10 cellular contexts compared by ENCODE assay signal in the genomic region with DNA sequence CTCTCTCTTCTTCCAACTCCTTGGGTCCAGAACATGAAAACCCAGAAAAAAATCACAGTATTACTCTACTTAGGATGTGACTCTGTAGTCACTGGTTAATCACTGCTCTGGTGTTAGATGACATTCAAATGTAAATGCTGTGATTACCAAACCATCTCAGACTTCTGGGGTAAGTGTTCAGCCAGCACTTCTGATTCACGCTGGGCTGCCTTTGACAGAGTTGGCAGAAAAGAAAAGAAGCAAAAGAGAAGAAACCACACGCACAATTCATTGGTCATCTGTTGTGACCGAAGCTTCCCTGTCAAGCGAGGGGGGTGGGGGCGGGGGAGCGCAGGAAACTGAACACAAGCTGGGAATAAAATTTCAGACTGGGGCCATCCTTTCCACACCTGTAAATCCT.
DNase-seq lines count a peak whose midpoint lies in the region; ATAC-seq, FAIRE-seq and TF ChIP-seq lines count a peak whose summit lies in the region.
"Had no signal": no experiment of that assay in that cellular context is flagged by ENCODE, and none has a peak within 500 bp of the region (broad histone marks: within the 10 kb centered on the region; RNA-seq: fewer than 3 reads in every experiment).

No MANE protein-coding gene starts in this region.

- H3K4ac ChIP-seq in H9 (ENCODE audit: low read depth, low read length) = no peak overlapping the region

- no peaks in the 10 kb centered on the region for H4K20me1 ChIP-seq in H9 (ENCODE audit: control insufficient read depth, insufficient read depth, insufficient read length)
- H4K20me1 ChIP-seq in K562 (replicated peaks; ENCODE audit: control insufficient read depth, insufficient read depth, low read length) = no peaks in the 10 kb centered on the region

- H3K56ac ChIP-seq in H9 (ENCODE audit: insufficient read length, low read depth, low read length) = no peak overlapping the region

- no peak overlapping the region for H3T11ph ChIP-seq in H9 (ENCODE audit: low read length)

- H4K91ac ChIP-seq in H9 (ENCODE audit: insufficient read length, low read depth, low read length) = no peak overlapping the region

- POLR2A ChIA-PET in K562 (lab: Yijun Ruan, JAX) = interaction anchor here (1.2 to 2.9 kb wide), 5 partner anchors 7 to 14 kb away, joined by 3 to 14 read pairs (median 5); no protein-coding TSS in a partner anchor

- no peak for ATAC-seq in K562

- H3K9me3 ChIP-seq in H9 (ENCODE audit: control insufficient read depth, low read depth, low read length) = no peaks in the 10 kb centered on the region
- no peaks in the 10 kb centered on the region for H3K9me3 ChIP-seq in K562 (replicated peaks; ENCODE audit: control insufficient read depth, insufficient read depth, low read depth, low read length)
- H3K9me3 ChIP-seq in spleen = no peaks in the 10 kb centered on the region

- no peak overlapping the region for H3K18ac ChIP-seq in H9 (ENCODE audit: insufficient read length, low read depth, low read length)

- TF ChIP-seq POLR2A in K562 (conservative IDR thresholded peaks at IDR 0.05) (no peak), spleen (IDR thresholded peaks at IDR 0.05) (no peak)

- no peak for TF ChIP-seq RAD21 in K562 (CRISPR knock-in tag; conservative IDR thresholded peaks at IDR 0.05 in 1 of 2, IDR thresholded peaks at IDR 0.05 in 1 of 2)

- H3K4me3 ChIP-seq in K562 (no peak overlapping the region), spleen (no peak overlapping the region)

- no peaks in the 10 kb centered on the region for H3K23me2 ChIP-seq in H9 (ENCODE audit: insufficient read length, low read depth, low read length, poor library complexity, severe bottlenecking)

- H3K4me1 ChIP-seq in H9 (ENCODE audit: insufficient read depth, low read length) (peaks cover 35% of the 10 kb centered on the region; the same call in 1 of the 2 replicates), K562 (replicated peaks in 1 of 2; ENCODE audit: control insufficient read depth in 2 of 2, insufficient read depth in 2 of 2, low read length in 2 of 2) (peaks cover 12 to 44% of the 10 kb centered on the region in 2 experiments), spleen (peaks cover 0 to 34% (median 24%) of the 10 kb centered on the region in 6 donors)

- H3K4me3 Mint-ChIP-seq in H9 = peak overlapping the region; percentile 32 to 61
- H3K4me3 Mint-ChIP-seq: naive B cell had no signal

- H2AFZ ChIP-seq in H9 (ENCODE audit: low read length) (no peak overlapping the region), K562 (ENCODE audit: low read depth, low read length) (no peak overlapping the region)

- no peak for TF ChIP-seq CTCF in H9 (conservative IDR thresholded peaks at IDR 0.05)
- no peak for TF ChIP-seq CTCF in K562 (IDR thresholded peaks at IDR 0.05 in 2 of 3, conservative IDR thresholded peaks at IDR 0.05 in 1 of 3; ENCODE audit: insufficient read depth in 2 of 3, low read depth in 1 of 3, low read length in 3 of 3)
- TF ChIP-seq CTCF in spleen (IDR thresholded peaks at IDR 0.05 in 8 of 11, conservative IDR thresholded peaks at IDR 0.05 in 3 of 11) = no peak
- no peak for TF ChIP-seq CTCF in D721Med (IDR thresholded peaks at IDR 0.05; ENCODE audit: insufficient read depth, missing control alignments)

- H3K36me3 ChIP-seq in K562 (ENCODE audit: control insufficient read depth, insufficient read depth, low read length) (no peaks in the 10 kb centered on the region), spleen (no peaks in the 10 kb centered on the region)

- H3K4me1 Mint-ChIP-seq in H9 = peaks cover 75 to 76% of the 10 kb centered on the region in 2 experiments

- CTCF ChIA-PET in K562 (lab: Yijun Ruan, JAX; ENCODE audit: low intra/inter-chr PET ratio) = no interaction called here

- in situ Hi-C loops in K562 (cut with MboI) = no loop called here

- peak overlapping the region; percentile 17 to 92 (median 87); a peak in 6 of 7 replicates for H3K27ac Mint-ChIP-seq in H9

- FAIRE-seq in K562 (lab: Jason Lieb, UNC) (no peak), D721Med (lab: Jason Lieb, UNC) (no peak)

- H2BK15ac ChIP-seq in H9 (ENCODE audit: low read depth, low read length) = no peak overlapping the region

- H3K23ac ChIP-seq in H9 (ENCODE audit: insufficient read length, low read depth, low read length) = no peak overlapping the region

- H3K27me3 ChIP-seq in H9 (ENCODE audit: insufficient read depth, low read length) = no peaks in the 10 kb centered on the region
- no peaks in the 10 kb centered on the region for H3K27me3 ChIP-seq in K562 (ENCODE audit: control insufficient read depth in 2 of 2, insufficient read depth in 2 of 2, low read length in 2 of 2)
- H3K27me3 ChIP-seq in spleen (replicated peaks in 1 of 7) = no peaks in the 10 kb centered on the region

- no TSS peak for BruUV-seq in K562 (replicated peaks; lab: Mats Ljungman, UMichigan)

- H3K4me2 ChIP-seq in H9 (ENCODE audit: insufficient read depth, insufficient read length, low read length) = no peak overlapping the region
- no peak overlapping the region for H3K4me2 ChIP-seq in K562 (ENCODE audit: insufficient read depth, low read length)

- no peak overlapping the region for H3K9ac ChIP-seq in H9 (ENCODE audit: extremely low read depth, insufficient read length, low read length)
- H3K9ac ChIP-seq in K562 (ENCODE audit: insufficient read depth in 1 of 2, low read depth in 2 of 2, low read length in 2 of 2) = no peak overlapping the region

- no peak overlapping the region for H2BK12ac ChIP-seq in H9 (ENCODE audit: insufficient read length, low read depth, low read length)

- no peak for TF ChIP-seq EP300 in K562 (IDR thresholded peaks at IDR 0.05; ENCODE audit: low read length)

- DNase-seq in H9 = peak; percentile 43
- DNase-seq in K562 (ENCODE audit: extremely low read depth in 1 of 4, low spot score in 3 of 4) = no peak
- peak; percentile 54 for DNase-seq in kidney tubule cell (ENCODE audit: low spot score)
- peak; percentile 53 for DNase-seq in smooth muscle cell of the brain vasculature (ENCODE audit: low read depth, low spot score)
- DNase-seq in spleen = no peak
- no peak for DNase-seq in DMS79 (lab: John Stamatoyannopoulos, UW)
- DNase-seq in activated T-cell treated with anti-CD3 and anti-CD28 coated beads for 4 hours = no peak
- DNase-seq in D721Med (ENCODE audit: insufficient read length, low spot score) = no peak
- DNase-seq: activated gamma-delta T cell treated with Interleukin-2 at 50 U/mL for 16 hours, naive B cell had no signal

- no peak overlapping the region for H3K14ac ChIP-seq in H9 (ENCODE audit: insufficient read depth, low read length)

- peak overlapping the region; percentile 58 for H3K27ac ChIP-seq in H9 (ENCODE audit: insufficient read length, low read depth, low read length)
- H3K27ac ChIP-seq in K562 (ENCODE audit: extremely low read depth, low read depth, low read length) = no peak overlapping the region
- H3K27ac ChIP-seq in spleen = no peak overlapping the region

- H2AK5ac ChIP-seq in H9 (ENCODE audit: insufficient read length, low read length) = no peak overlapping the region

- H3K79me1 ChIP-seq in H9 (ENCODE audit: insufficient read depth, low read depth, low read length, poor library complexity, severe bottlenecking) = no peaks in the 10 kb centered on the region

- no peaks in the 10 kb centered on the region for H3K9me3 Mint-ChIP-seq in H9
- H3K9me3 Mint-ChIP-seq: naive B cell had no signal

- H3K36me3 Mint-ChIP-seq in H9 (ENCODE audit: insufficient read depth in 1 of 3, low read depth in 3 of 3) = peaks cover 0 to under 1% (median 0%) of the 10 kb centered on the region in 3 experiments; a peak in 1 of 7 replicates
- H3K36me3 Mint-ChIP-seq: naive B cell had no signal

- H4K5ac ChIP-seq in H9 (ENCODE audit: insufficient read length, low read depth, low read length) = no peak overlapping the region

- no peaks in the 10 kb centered on the region for H3K79me2 ChIP-seq in H9 (ENCODE audit: insufficient read depth, low read length)
- H3K79me2 ChIP-seq in K562 (ENCODE audit: control insufficient read depth, insufficient read depth, low read length) = no peaks in the 10 kb centered on the region

- H2BK5ac ChIP-seq in H9 (ENCODE audit: insufficient read length, low read length) = no peak overlapping the region

- intact Hi-C loops in K562 (cut with micrococcal nuclease) (loop anchor here (2.0 kb wide), 1 partner anchor 13 kb away; no protein-coding TSS in a partner anchor), spleen (cut with DNase I; ENCODE audit: low total_unique reads) (no loop called here)

- no peak overlapping the region for H4K8ac ChIP-seq in H9 (replicated peaks; ENCODE audit: insufficient read length, low read depth, low read length)

- no peak overlapping the region for H2BK120ac ChIP-seq in H9 (ENCODE audit: low read depth, low read length, poor library complexity, severe bottlenecking)

- no peaks in the 10 kb centered on the region for H3K9me1 ChIP-seq in K562 (ENCODE audit: control insufficient read depth, insufficient read depth, low read length)

- no peaks in the 10 kb centered on the region for H3K27me3 Mint-ChIP-seq in H9 (ENCODE audit: low read depth)

- WGBS in H9 (ENCODE audit: extremely low coverage, insufficient read length, low lambda C conversion rate) = no CpG with 5 or more reads among the region's 6 CpGs
- WGBS in K562 (ENCODE audit: insufficient coverage, low coverage, missing lambda C conversion rate) = 68% methylated on average over 6 of the region's 6 CpGs
- 76 to 87% (median 82%) methylated on average over 6 of the region's 6 CpGs for WGBS in spleen, 5 donors

- H2BK20ac ChIP-seq in H9 (ENCODE audit: low read depth, low read length, poor library complexity, severe bottlenecking) = no peak overlapping the region

TF ChIP-seq in K562, 482 proteins besides CTCF, POLR2A, EP300 and RAD21:
- TF ChIP-seq ZNF197 (CRISPR knock-in tag; IDR thresholded peaks at IDR 0.05; ENCODE audit: low read depth) (0 out of 2 replicates have a peak, but pooled peaks have one; percentile 18), HDAC1 (IDR thresholded peaks at IDR 0.05) (peak in 1 of 2 experiments; percentile 18; a peak in 1 of 4 replicates), KDM1A (IDR thresholded peaks at IDR 0.05) (peak; percentile 82 to 83), RCOR1 (IDR thresholded peaks at IDR 0.05; ENCODE audit: borderline replicate concordance in 1 of 2, low read depth in 2 of 2, low read length in 2 of 2) (peak in 1 of 2 experiments; percentile 76; a peak in 2 of 4 replicates), ERF (CRISPR knock-in tag; IDR thresholded peaks at IDR 0.05) (no peak), ZNF224 (CRISPR knock-in tag; IDR thresholded peaks at IDR 0.05) (no peak), ZNF143 (CRISPR knock-in tag; IDR thresholded peaks at IDR 0.05) (no peak), CHD4 (IDR thresholded peaks at IDR 0.05; ENCODE audit: insufficient read depth, insufficient replicate concordance, low read depth, low read length, poor library complexity, severe bottlenecking) (no peak)

Comparison
In these comparisons a context has a peak if more than half of its experiments do, and no peak if none do; other contexts are left out.
1. DNase-seq: peak in H9 (single experiment), kidney tubule cell (single experiment) and smooth muscle cell of the brain vasculature (single experiment); none in K562 (0 of 4), spleen (single experiment), DMS79 (single experiment), activated T-cell treated with anti-CD3 and anti-CD28 coated beads for 4 hours (single experiment) and D721Med (single experiment).